ENCODE assay signal across 16 cellular contexts in genomic region chr2:159200498-159200897, GRCh38.
DNase-seq lines count a peak whose midpoint lies in the region; ATAC-seq and TF ChIP-seq lines count a peak whose summit lies in the region.
"Had no signal": no experiment of that assay in that cellular context is flagged by ENCODE, and none has a peak within 500 bp of the region (broad histone marks: within the 10 kb centered on the region; RNA-seq: fewer than 3 reads in every experiment).

No MANE protein-coding gene starts in this region.

- TF ChIP-seq CTCF in right atrium auricular region (IDR thresholded peaks at IDR 0.05), result no peak
- TF ChIP-seq CTCF in cardiac fibroblast (IDR thresholded peaks at IDR 0.05; ENCODE audit: low read depth, low read length), result no peak
- no peak for TF ChIP-seq CTCF in uterus (IDR thresholded peaks at IDR 0.05)
- no peak for TF ChIP-seq CTCF in hepatocyte (IDR thresholded peaks at IDR 0.05; ENCODE audit: poor library complexity)
- TF ChIP-seq CTCF in stomach (IDR thresholded peaks at IDR 0.05), result no peak

- peak overlapping the region; percentile 86 for H3K27ac Mint-ChIP-seq in memory B cell
- H3K27ac Mint-ChIP-seq: activated naive CD8-positive, alpha-beta T cell treated with anti-CD3 and anti-CD28 coated beads, Interleukin-2, amount 50 U/mL, for 24 hours; H9 had no signal

- peaks cover 2% of the 10 kb centered on the region for H3K27me3 Mint-ChIP-seq in memory B cell
- H3K27me3 Mint-ChIP-seq: activated naive CD8-positive, alpha-beta T cell treated with anti-CD3 and anti-CD28 coated beads, Interleukin-2, amount 50 U/mL, for 24 hours had no signal

- no peaks in the 10 kb centered on the region for H3K9me3 ChIP-seq in right atrium auricular region
- H3K9me3 ChIP-seq in uterus, result no peaks in the 10 kb centered on the region
- H3K9me3 ChIP-seq in hepatocyte (ENCODE audit: low read depth), result no peaks in the 10 kb centered on the region
- H3K9me3 ChIP-seq in stomach, result no peaks in the 10 kb centered on the region
- H3K9me3 ChIP-seq: neutrophil, suprapubic skin had no signal

- WGBS in hepatocyte (ENCODE audit: low lambda C conversion rate, missing lambda C conversion rate), result 78% methylated on average over 1 of the region's 1 CpG
- 56 to 79% (median 65%) methylated on average over 1 of the region's 1 CpG for WGBS in stomach, 5 donors

- H3K4me2 ChIP-seq in hepatocyte, result no peak overlapping the region

- no peaks in the 10 kb centered on the region for H3K27me3 ChIP-seq in right atrium auricular region
- no peaks in the 10 kb centered on the region for H3K27me3 ChIP-seq in uterus
- no peaks in the 10 kb centered on the region for H3K27me3 ChIP-seq in hepatocyte
- no peaks in the 10 kb centered on the region for H3K27me3 ChIP-seq in stomach
- H3K27me3 ChIP-seq: neutrophil, suprapubic skin had no signal

- H3K4me3 ChIP-seq in right atrium auricular region (no peak overlapping the region), cardiac fibroblast (replicated peaks in 1 of 2; ENCODE audit: low read depth in 2 of 2, low read length in 2 of 2) (no peak overlapping the region), uterus (no peak overlapping the region), hepatocyte (no peak overlapping the region), stomach (no peak overlapping the region)
- H3K4me3 ChIP-seq: suprapubic skin had no signal

- H3K36me3 ChIP-seq in right atrium auricular region, result peaks cover 36% of the 10 kb centered on the region
- H3K36me3 ChIP-seq in uterus, result no peaks in the 10 kb centered on the region
- H3K36me3 ChIP-seq in hepatocyte (replicated peaks; ENCODE audit: insufficient read depth, low read depth), result no peaks in the 10 kb centered on the region
- peaks cover 23 to 69% (median 59%) of the 10 kb centered on the region in 4 donors for H3K36me3 ChIP-seq in stomach
- H3K36me3 ChIP-seq: neutrophil had no signal

- H3K4me1 ChIP-seq in right atrium auricular region (peaks cover 0 to 63% of the 10 kb centered on the region in 2 donors), uterus (no peaks in the 10 kb centered on the region), hepatocyte (ENCODE audit: insufficient read depth) (no peaks in the 10 kb centered on the region), stomach (peaks cover 8 to 41% (median 15%) of the 10 kb centered on the region in 4 donors)
- H3K4me1 ChIP-seq: suprapubic skin had no signal

- no peak overlapping the region for H3K4me3 Mint-ChIP-seq in memory B cell
- H3K4me3 Mint-ChIP-seq: activated naive CD8-positive, alpha-beta T cell treated with anti-CD3 and anti-CD28 coated beads, Interleukin-2, amount 50 U/mL, for 24 hours; H9 had no signal

- DNase-seq in right atrium auricular region (ENCODE audit: low spot score), result no peak
- DNase-seq in Right ventricle myocardium superior, result no peak
- peak; percentile 10 to 86 for DNase-seq in cardiac fibroblast (ENCODE audit: low read depth in 2 of 2)
- no peak for DNase-seq in memory B cell (ENCODE audit: low spot score in 2 of 2)
- DNase-seq in uterus, result peak in 1 of 2 donors; percentile 29
- no peak for DNase-seq in hepatocyte (ENCODE audit: low spot score)
- DNase-seq in stomach, result no peak
- DNase-seq: activated CD4-positive, CD25-positive, alpha-beta regulatory T cell treated with anti-CD3 and anti-CD28 coated beads, Interleukin-2, amount 50 U/mL, for 72 hours; activated naive CD8-positive, alpha-beta T cell treated with anti-CD3 and anti-CD28 coated beads, Interleukin-2, amount 50 U/mL, for 24 hours; H9; left colon; NCI-H146; NCI-H524 treated with DMSO at 0.1 percent for 48 hours had no signal

- TF ChIP-seq EP300 in stomach (IDR thresholded peaks at IDR 0.05), result no peak

- H3K27ac ChIP-seq in right atrium auricular region, result peak overlapping the region; percentile 52 to 73
- peak overlapping the region; percentile 53 to 87 for H3K27ac ChIP-seq in uterus
- H3K27ac ChIP-seq in hepatocyte, result no peak overlapping the region
- no peak overlapping the region for H3K27ac ChIP-seq in stomach
- H3K27ac ChIP-seq: neutrophil, suprapubic skin had no signal

- no peaks in the 10 kb centered on the region for H3K9me2 ChIP-seq in hepatocyte (replicated peaks; ENCODE audit: insufficient read depth)

- no peaks in the 10 kb centered on the region for H4K20me1 ChIP-seq in hepatocyte (ENCODE audit: insufficient read depth, poor library complexity, severe bottlenecking)

- no peaks in the 10 kb centered on the region for H3K79me2 ChIP-seq in hepatocyte

- ATAC-seq in Right ventricle myocardium superior (ENCODE audit: poor library complexity), result no peak
- no peak for ATAC-seq in memory B cell (ENCODE audit: low read depth)
- no peak for ATAC-seq in GM19463 (IDR thresholded peaks at IDR 0.05; ENCODE audit: unreplicated experiment)
- ATAC-seq: left colon had no signal

- no peak overlapping the region for H2AFZ ChIP-seq in hepatocyte

- TF ChIP-seq POLR2A in uterus (IDR thresholded peaks at IDR 0.05) (no peak), stomach (IDR thresholded peaks at IDR 0.05) (no peak)

- intact Hi-C loops in Right ventricle myocardium superior (cut with DNase I), result no loop called here
- intact Hi-C loops in uterus (cut with DNase I; ENCODE audit: low total_unique reads), result no loop called here
- intact Hi-C loops in stomach (cut with DNase I; ENCODE audit: low total_unique reads), result no loop called here

- no peaks in the 10 kb centered on the region for H3K36me3 Mint-ChIP-seq in memory B cell

- H3K9me3 Mint-ChIP-seq in memory B cell, result no peaks in the 10 kb centered on the region
- H3K9me3 Mint-ChIP-seq: activated naive CD8-positive, alpha-beta T cell treated with anti-CD3 and anti-CD28 coated beads, Interleukin-2, amount 50 U/mL, for 24 hours; H9 had no signal

- H3K4me1 Mint-ChIP-seq in memory B cell, result peaks cover 2% of the 10 kb centered on the region

Comparison
In these comparisons a context has a peak if more than half of its experiments do, and no peak if none do; other contexts are left out.
1. DNase-seq: peak in cardiac fibroblast (2 of 2); none in right atrium auricular region (single experiment), Right ventricle myocardium superior (single experiment), memory B cell (0 of 2), hepatocyte (single experiment) and stomach (single experiment).
2. H3K27ac ChIP-seq: peak in right atrium auricular region (2 of 2) and uterus (2 of 2); none in hepatocyte (single experiment) and stomach (0 of 5).